In genomic region chr11:118338637-118339061, GRCh38 we compare ENCODE assay signal across 8 cellular contexts. TPM values are rescaled to one million over a fixed set of nuclear protein-coding genes. Genes with fewer than 3 reads are reported as not detected.
A peak's percentile ranks its signal among the peaks of the same experiment; 100 is the strongest.
DNase-seq lines count a peak whose midpoint lies in the region; TF ChIP-seq lines count a peak whose summit lies in the region.

No MANE protein-coding gene starts in this region.

- no peak overlapping the region for H3K4me3 Mint-ChIP-seq in mesothelial cell of epicardium

- peak; percentile 96 for DNase-seq in Jurkat, Clone E6-1 (ENCODE audit: low read depth, low spot score)
- peak; percentile 77 to 88 for DNase-seq in activated CD8-positive, alpha-beta memory T cell treated with anti-CD3 and anti-CD28 coated beads for 4 hours (ENCODE audit: low read depth in 2 of 2)
- DNase-seq in germinal center (ENCODE audit: low spot score) (peak; percentile 41), mesothelial cell of epicardium (ENCODE audit: low spot score in 2 of 2, unreplicated experiment in 2 of 2) (no peak), NOMO-1 treated with dmso at 0.1 percent for 144 hours (lab: John Stamatoyannopoulos, UW; ENCODE audit: unreplicated experiment) (no peak), SHP77 treated with DMSO at 0.1 percent for 48 hours (lab: John Stamatoyannopoulos, UW) (no peak), NCI-H2171 (lab: John Stamatoyannopoulos, UW) (no peak)
- peak; percentile 72 for DNase-seq in stimulated activated CD8-positive, alpha-beta memory T cell treated with anti-CD3 and anti-CD28 coated beads, Interleukin-7, amount 100 ng/mL, for 24 hours (ENCODE audit: low read depth)

- H3K9me3 Mint-ChIP-seq in mesothelial cell of epicardium = no peaks in the 10 kb centered on the region

- H3K27ac Mint-ChIP-seq in mesothelial cell of epicardium = no peak overlapping the region

- H3K36me3 Mint-ChIP-seq in mesothelial cell of epicardium = no peaks in the 10 kb centered on the region

- H3K4me3 ChIP-seq in Jurkat, Clone E6-1 (ENCODE audit: low read length) = peak overlapping the region; percentile 71

- peaks cover 56% of the 10 kb centered on the region for H3K27me3 Mint-ChIP-seq in mesothelial cell of epicardium (ENCODE audit: low read depth)

- H3K4me1 Mint-ChIP-seq in mesothelial cell of epicardium = no peaks in the 10 kb centered on the region

- no peak for TF ChIP-seq CTCF in mesothelial cell of epicardium (IDR thresholded peaks at IDR 0.05; ENCODE audit: unreplicated experiment)

RNA-seq across cellular contexts. Expression of gene CD3D, which starts 3.9 kb away (rescaled TPM):
- 2,085 TPM for polyA plus RNA-seq in Jurkat, Clone E6-1 (2012; ENCODE audit: insufficient read depth, insufficient read length)
- not detected in 3 replicates for total RNA-seq in mesothelial cell of epicardium

RNA-seq across cellular contexts. Expression of gene CD3G, which starts 5.5 kb away (rescaled TPM):
- 109 TPM for polyA plus RNA-seq in Jurkat, Clone E6-1 (2012; ENCODE audit: insufficient read depth, insufficient read length)
- total RNA-seq in mesothelial cell of epicardium = not detected in 3 replicates

RNA-seq across cellular contexts. Expression of gene UBE4A, which starts 20.8 kb away (rescaled TPM):
- 18.7 TPM for polyA plus RNA-seq in Jurkat, Clone E6-1 (2012; ENCODE audit: insufficient read depth, insufficient read length)
- total RNA-seq in mesothelial cell of epicardium = 40.5 to 41.5 TPM (median 41.5 TPM) in 3 replicates

RNA-seq across cellular contexts. Expression of gene CD3E, which starts 34.1 kb away (rescaled TPM):
- 926 TPM for polyA plus RNA-seq in Jurkat, Clone E6-1 (2012; ENCODE audit: insufficient read depth, insufficient read length)
- total RNA-seq in mesothelial cell of epicardium = not detected in 3 replicates

Comparison
In these comparisons a context has a peak if more than half of its experiments do, and no peak if none do; other contexts are left out.
1. DNase-seq: peak in Jurkat, Clone E6-1 (single experiment), activated CD8-positive, alpha-beta memory T cell treated with anti-CD3 and anti-CD28 coated beads for 4 hours (2 of 2), germinal center (single experiment) and stimulated activated CD8-positive, alpha-beta memory T cell treated with anti-CD3 and anti-CD28 coated beads, Interleukin-7, amount 100 ng/mL, for 24 hours (single experiment); none in mesothelial cell of epicardium (0 of 2), NOMO-1 treated with dmso at 0.1 percent for 144 hours (single experiment), SHP77 treated with DMSO at 0.1 percent for 48 hours (single experiment) and NCI-H2171 (single experiment).